Comparison of ENCODE assay signal across 17 cellular contexts in genomic region chr11:77448269-77448668, GRCh38.
"Had no signal": no experiment of that assay in that cellular context is flagged by ENCODE, and none has a peak within 500 bp of the region (broad histone marks: within the 10 kb centered on the region; RNA-seq: fewer than 3 reads in every experiment).

No MANE protein-coding gene starts in this region.

- H3K27me3 Mint-ChIP-seq: activated CD4-positive, alpha-beta T cell treated with anti-CD3 and anti-CD28 coated beads, Interleukin-2, amount 10 ng/mL, durations not matched to agents 7 days and 5 days had no signal

- H3K4me1 ChIP-seq: left ventricle myocardium inferior, tibial nerve, vagina had no signal

- H3K4me3 ChIP-seq: left ventricle myocardium inferior, skin epidermis, tibial nerve, vagina had no signal

- H3K9me3 ChIP-seq: left ventricle myocardium inferior, tibial nerve, vagina had no signal

- H3K9me3 Mint-ChIP-seq: activated CD4-positive, alpha-beta T cell treated with anti-CD3 and anti-CD28 coated beads, Interleukin-2, amount 10 ng/mL, durations not matched to agents 7 days and 5 days; activated naive CD4-positive, alpha-beta T cell treated with anti-CD3 and anti-CD28 coated beads for 36 hours; activated T-helper 1 cell treated with anti-CD3 and anti-CD28 coated beads, Interleukin-12 subunit alpha, Interleukin-12 subunit beta, Interleukin-2, Interleukin-4 antibody, amounts not matched to agents 30 ng/mL and 10 ng/mL and 1 ng/mL, durations not matched to agents 14 hours and 24 hours and 36 hours; natural killer cell; T-helper 2 cell treated with Interferon-gamma antibody and Interleukin-4, amounts not matched to agents 5 μg/mL and 100 μg/mL, for 36 hours had no signal

- H3K27me3 ChIP-seq: tibial nerve, vagina had no signal

- FAIRE-seq: colon, endothelial cell of umbilical vein had no signal

- H3K4me3 Mint-ChIP-seq: activated naive CD4-positive, alpha-beta T cell treated with anti-CD3 and anti-CD28 coated beads for 36 hours; activated T-helper 1 cell treated with anti-CD3 and anti-CD28 coated beads, Interleukin-12 subunit alpha, Interleukin-12 subunit beta, Interleukin-2, Interleukin-4 antibody, amounts not matched to agents 30 ng/mL and 10 ng/mL and 1 ng/mL, durations not matched to agents 14 hours and 24 hours and 36 hours; natural killer cell had no signal

- H3K27ac ChIP-seq: left ventricle myocardium inferior, tibial nerve, vagina had no signal

- H3K36me3 Mint-ChIP-seq: natural killer cell had no signal

- ATAC-seq: natural killer cell had no signal

- DNase-seq: activated naive CD4-positive, alpha-beta T cell treated with anti-CD3 and anti-CD28 coated beads for 36 hours; effector CD8-positive, alpha-beta T cell; foreskin fibroblast; hippocampal formation; left ventricle myocardium inferior; mesenchymal stem cell; natural killer cell; stimulated activated CD4-positive, alpha-beta T cell treated with anti-CD3 and anti-CD28 coated beads, Interleukin-4, amount 100 ng/mL, for 24 hours; stimulated activated naive CD4-positive, alpha-beta T cell had no signal

- H3K36me3 ChIP-seq: left ventricle myocardium inferior, tibial nerve, vagina had no signal
